14 cellular contexts compared by ENCODE assay signal in the genomic region with DNA sequence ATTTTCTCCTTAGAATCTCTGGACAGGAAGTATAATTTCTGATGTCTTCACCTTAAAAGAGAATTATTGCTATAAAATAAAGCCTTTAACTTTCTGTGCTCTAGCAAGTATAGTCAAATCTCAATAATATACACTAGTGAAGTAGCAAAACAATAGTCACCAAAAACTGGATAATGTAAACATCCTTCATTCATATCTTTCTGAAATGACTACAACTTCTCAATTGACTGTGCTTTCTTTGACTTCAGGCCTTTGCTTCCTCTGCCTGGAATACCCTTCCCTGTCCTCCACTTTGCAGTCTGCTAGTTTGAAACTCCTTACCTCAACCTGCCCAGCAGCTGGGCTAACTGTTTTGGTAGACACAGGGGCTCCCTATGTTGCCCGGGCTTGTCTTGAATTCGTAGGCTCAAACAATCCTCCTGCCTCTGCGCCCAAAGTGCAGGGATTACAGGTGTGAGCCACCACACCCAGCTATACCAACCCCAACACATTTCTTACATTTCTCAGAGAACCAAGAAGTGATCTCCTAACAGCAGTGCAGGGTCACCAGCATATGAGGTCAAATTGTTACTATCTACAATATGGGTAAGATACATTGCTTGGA. TPM values are rescaled to one million over a fixed set of nuclear protein-coding genes. Genes with fewer than 3 reads are reported as not detected.
DNase-seq lines count a peak whose midpoint lies in the region; ATAC-seq and TF ChIP-seq lines count a peak whose summit lies in the region.
"Had no signal": no experiment of that assay in that cellular context is flagged by ENCODE, and none has a peak within 500 bp of the region (broad histone marks: within the 10 kb centered on the region; RNA-seq: fewer than 3 reads in every experiment).

No MANE protein-coding gene starts in this region.

- no peaks in the 10 kb centered on the region for H3K27me3 ChIP-seq in BLaER1 treated with 17β-estradiol and CSF1 and Interleukin-3, amounts not matched to agents 10 nM and 100 nM
- H3K27me3 ChIP-seq in HUES64 (ENCODE audit: insufficient read depth, low read length), result no peaks in the 10 kb centered on the region
- H3K27me3 ChIP-seq: body of pancreas had no signal

- H3K27ac ChIP-seq in BLaER1 treated with 17β-estradiol and CSF1 and Interleukin-3, amounts not matched to agents 10 nM and 100 nM, result peak overlapping the region in 6 of 11 experiments; percentile 10 to 57 (median 34); a peak in 10 of 22 replicates
- no peak overlapping the region for H3K27ac ChIP-seq in HUES64 (ENCODE audit: low read depth, low read length)
- H3K27ac ChIP-seq: body of pancreas had no signal

- H3K4me3 Mint-ChIP-seq in brain, result peak overlapping the region in 1 of 5 experiments; percentile 22
- peak overlapping the region in 1 of 10 donors; percentile 49 for H3K4me3 Mint-ChIP-seq in naive thymus-derived CD8-positive, alpha-beta T cell
- H3K4me3 Mint-ChIP-seq in HFFc6, result no peak overlapping the region

- POLR2A ChIA-PET in naive thymus-derived CD8-positive, alpha-beta T cell (lab: Charles Lee), result interaction anchor here (1.1 to 21.0 kb wide), 4 partner anchors 8 to 52 kb away, joined by 4 to 1727 read pairs (median 430); no protein-coding TSS in a partner anchor

- no peak for DNase-seq in naive thymus-derived CD8-positive, alpha-beta T cell
- no peak for DNase-seq in NCI-H446 treated with DMSO at 0.1 percent for 48 hours (lab: John Stamatoyannopoulos, UW)
- DNase-seq in HFFc6, result no peak
- DNase-seq in SKM-1 treated with dmso at 0.1 percent for 144 hours (lab: John Stamatoyannopoulos, UW; ENCODE audit: unreplicated experiment), result no peak
- DNase-seq: body of pancreas; NCI-H1092; NCI-H69; stimulated activated CD4-positive, alpha-beta T cell treated with anti-CD3 and anti-CD28 coated beads, Interleukin-4, amount 100 ng/mL, for 1 hour; stimulated activated naive CD8-positive, alpha-beta T cell treated with anti-CD3 and anti-CD28 coated beads, Interleukin-15, Interleukin-2, amounts not matched to agents 100 U/mL and 50 U/mL, for 24 hours had no signal

- H3K27me3 Mint-ChIP-seq in brain (no peaks in the 10 kb centered on the region), HFFc6 (ENCODE audit: insufficient read depth) (no peaks in the 10 kb centered on the region; the same call in 1 of the 2 replicates)
- no peaks in the 10 kb centered on the region for H3K27me3 Mint-ChIP-seq in naive thymus-derived CD8-positive, alpha-beta T cell

- no peaks in the 10 kb centered on the region for H4K20me1 ChIP-seq in BLaER1 treated with 17β-estradiol and CSF1 and Interleukin-3, amounts not matched to agents 10 nM and 100 nM

- H3K9ac ChIP-seq in BLaER1 treated with 17β-estradiol and CSF1 and Interleukin-3, amounts not matched to agents 10 nM and 100 nM, result peak overlapping the region in 3 of 11 experiments; percentile 4 to 24 (median 8); a peak in 3 of 22 replicates
- H3K9ac ChIP-seq in HUES64 (ENCODE audit: low read depth, low read length), result 0 out of 2 replicates have a peak overlapping the region, but pooled peaks have one; percentile 12

- H3K36me3 Mint-ChIP-seq in brain, result peaks cover 69% of the 10 kb centered on the region
- peaks cover 7 to 65% (median 39%) of the 10 kb centered on the region in 3 donors for H3K36me3 Mint-ChIP-seq in naive thymus-derived CD8-positive, alpha-beta T cell
- peaks cover 26% of the 10 kb centered on the region for H3K36me3 Mint-ChIP-seq in HFFc6 (ENCODE audit: low read depth)

- peak overlapping the region in 3 of 11 experiments; percentile 60 to 99 (median 98); a peak in 6 of 22 replicates for H3K4me2 ChIP-seq in BLaER1 treated with 17β-estradiol and CSF1 and Interleukin-3, amounts not matched to agents 10 nM and 100 nM

- TF ChIP-seq CTCF in brain (conservative IDR thresholded peaks at IDR 0.05) (no peak), HFFc6 (IDR thresholded peaks at IDR 0.05) (no peak)

- H3K4me3 ChIP-seq in BLaER1 treated with 17β-estradiol and CSF1 and Interleukin-3, amounts not matched to agents 10 nM and 100 nM, result no peak overlapping the region
- no peak overlapping the region for H3K4me3 ChIP-seq in HUES64 (ENCODE audit: low read length)
- H3K4me3 ChIP-seq: body of pancreas, lung had no signal

- H3K4me1 ChIP-seq in BLaER1 treated with 17β-estradiol and CSF1 and Interleukin-3, amounts not matched to agents 10 nM and 100 nM, result peaks cover 45 to 83% (median 58%) of the 10 kb centered on the region in 10 experiments
- H3K4me1 ChIP-seq in HUES64 (ENCODE audit: insufficient read depth, low read length), result peaks cover 26% of the 10 kb centered on the region

- H3K36me3 ChIP-seq in BLaER1 treated with 17β-estradiol and CSF1 and Interleukin-3, amounts not matched to agents 10 nM and 100 nM, result peaks cover 41 to 88% (median 75%) of the 10 kb centered on the region in 11 experiments
- peaks cover 83% of the 10 kb centered on the region for H3K36me3 ChIP-seq in HUES64 (ENCODE audit: insufficient read depth, low read length)

- no peak for ATAC-seq in naive thymus-derived CD8-positive, alpha-beta T cell
- no peak for ATAC-seq in GM21367 (IDR thresholded peaks at IDR 0.05; ENCODE audit: unreplicated experiment)
- ATAC-seq: body of pancreas; stimulated activated naive CD8-positive, alpha-beta T cell treated with anti-CD3 and anti-CD28 coated beads, Interleukin-15, Interleukin-2, amounts not matched to agents 100 U/mL and 50 U/mL, for 24 hours had no signal

- 95% methylated on average over 3 of the region's 3 CpGs for WGBS in HUES64

- H3K4me1 Mint-ChIP-seq in brain (peaks cover 32% of the 10 kb centered on the region), HFFc6 (ENCODE audit: low read depth) (peaks cover 26% of the 10 kb centered on the region)
- H3K4me1 Mint-ChIP-seq in naive thymus-derived CD8-positive, alpha-beta T cell, result peaks cover 24 to 66% (median 61%) of the 10 kb centered on the region in 4 donors

- H3K9me3 Mint-ChIP-seq in brain, result no peaks in the 10 kb centered on the region
- H3K9me3 Mint-ChIP-seq in naive thymus-derived CD8-positive, alpha-beta T cell, result no peaks in the 10 kb centered on the region
- no peaks in the 10 kb centered on the region for H3K9me3 Mint-ChIP-seq in HFFc6

- H3K27ac Mint-ChIP-seq in brain (peak overlapping the region in 4 of 5 experiments; percentile 69 to 89 (median 76)), HFFc6 (no peak overlapping the region)
- peak overlapping the region in 6 of 10 donors; percentile 16 to 84 (median 69) for H3K27ac Mint-ChIP-seq in naive thymus-derived CD8-positive, alpha-beta T cell

- H3K9me3 ChIP-seq in BLaER1 treated with 17β-estradiol and CSF1 and Interleukin-3, amounts not matched to agents 10 nM and 100 nM (replicated peaks in 1 of 11), result no peaks in the 10 kb centered on the region
- H3K9me3 ChIP-seq in HUES64 (ENCODE audit: insufficient read depth, low read depth, low read length), result no peaks in the 10 kb centered on the region
- H3K9me3 ChIP-seq: body of pancreas had no signal

RNA-seq across cellular contexts. Expression of gene PCBP1, which starts 6.6 kb away (rescaled TPM):
- polyA plus RNA-seq in HUES64 (2013, experiment 1 of 2), result 369 TPM
- polyA plus RNA-seq in HUES64 (2013, experiment 2 of 2), result 368 TPM
- 363 TPM for polyA plus RNA-seq in brain (ENCODE audit: insufficient read depth, low read depth, low replicate concordance)
- total RNA-seq in naive thymus-derived CD8-positive, alpha-beta T cell, result 100 to 1,000 TPM; 386 to 393 TPM
- polyA plus RNA-seq in naive thymus-derived CD8-positive, alpha-beta T cell, result 100 to 1,000 TPM; 159 to 218 (median 195) TPM
- total RNA-seq in HFFc6 (2021; fragmentation: NEBNext Ultra II Directional; extraction: Animal tissue kit (Norgen Biotek cat#: 25700)), result 100 to 1,000 TPM; 293 to 369 (median 361) TPM
